In genomic region chr7:139035588-139036353, GRCh38 we compare ENCODE assay signal across 8 cellular contexts.
DNase-seq lines count a peak whose midpoint lies in the region; TF ChIP-seq lines count a peak whose summit lies in the region.

Gene ZC3HAV1L, minus strand, starts transcription at chr7:139036042. Its CDS starts 25 bp downstream, at chr7:139036017.

- H3K4me3 ChIP-seq in HFF-Myc (replicated peaks; ENCODE audit: low read depth, low read length): peak within 1 kb of the TSS; percentile 69

- in situ Hi-C loops in GM13976 (cut with MboI; ENCODE audit: low sequenced_read_pairs, unreplicated experiment) (no loop called here), T47D (cut with HindIII; ENCODE audit: low pct_unique_long_range_greater_than_20kb, low sequenced_read_pairs) (no loop called here)

- DNase-seq in GM13976 (ENCODE audit: low spot score) (peak; percentile 91), HFF-Myc (ENCODE audit: extremely low read depth, low read depth) (no peak), MV-4-11 (lab: John Stamatoyannopoulos, UW) (peak; percentile 26), T-helper 22 cell (ENCODE audit: low read depth) (peak; percentile 7), T47D (ENCODE audit: low read depth in 1 of 2, low spot score in 1 of 2) (peak; percentile 67 to 78), iPS-NIHi11 (ENCODE audit: low spot score) (peak; percentile 86), middle frontal gyrus (ENCODE audit: extremely low spot score, low spot score) (no peak)
- peak; percentile 56 for DNase-seq in stimulated activated CD4-positive, alpha-beta T cell treated with anti-CD3 and anti-CD28 coated beads, Interleukin-12 subunit alpha, Interleukin-12 subunit beta, amount 100 ng/mL, for 4 hours

- TF ChIP-seq CTCF in GM13976 (IDR thresholded peaks at IDR 0.05; ENCODE audit: borderline replicate concordance, control extremely low read depth, extremely low read depth, insufficient read depth, missing control alignments) (no peak), HFF-Myc (IDR thresholded peaks at IDR 0.05; ENCODE audit: low read depth, low read length, missing control alignments) (no peak)

Comparison
In these comparisons a context has a peak if more than half of its experiments do, and no peak if none do; other contexts are left out.
1. DNase-seq: peak in GM13976 (single experiment), MV-4-11 (single experiment), T-helper 22 cell (single experiment), T47D (2 of 2), iPS-NIHi11 (single experiment) and stimulated activated CD4-positive, alpha-beta T cell treated with anti-CD3 and anti-CD28 coated beads, Interleukin-12 subunit alpha, Interleukin-12 subunit beta, amount 100 ng/mL, for 4 hours (single experiment); none in HFF-Myc (single experiment) and middle frontal gyrus (single experiment).